27 cellular contexts compared by ENCODE assay signal in the genomic region with DNA sequence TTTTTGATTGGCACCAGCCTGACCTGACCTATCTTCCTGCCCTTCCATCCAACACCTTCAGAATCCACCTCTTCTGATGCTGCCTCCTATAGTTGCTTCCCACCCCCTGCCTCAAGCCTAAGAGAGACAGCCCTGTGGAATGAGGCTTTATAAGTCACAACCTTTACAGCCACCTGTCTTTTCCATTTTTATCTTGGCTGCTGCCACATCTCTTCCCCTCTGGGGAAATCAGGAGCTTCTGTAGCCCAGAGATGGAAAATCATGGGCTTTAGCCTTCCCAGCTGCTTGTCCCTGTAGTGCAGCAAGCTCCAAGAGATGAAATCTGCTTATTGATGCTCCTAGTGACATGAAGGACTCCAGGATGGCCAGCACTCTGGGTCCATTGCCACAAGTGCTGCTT.
"Had no signal": no experiment of that assay in that cellular context is flagged by ENCODE, and none has a peak within 500 bp of the region (broad histone marks: within the 10 kb centered on the region; RNA-seq: fewer than 3 reads in every experiment).

No MANE protein-coding gene starts in this region.

- DNase-seq: activated CD4-positive, alpha-beta T cell treated with anti-CD3 and anti-CD28 coated beads for 48 hours; activated CD4-positive, alpha-beta T cell treated with anti-CD3 and anti-CD28 coated beads, Interleukin-2, amount 50 U/mL, for 4 hours; activated CD4-positive, CD25-positive, alpha-beta regulatory T cell treated with anti-CD3 and anti-CD28 coated beads, Interleukin-2, amount 50 U/mL, for 72 hours; activated CD8-positive, alpha-beta T cell treated with anti-CD3 and anti-CD28 coated beads, Interleukin-2, amount 10 ng/mL, durations not matched to agents 7 days and 5 days; activated effector memory CD4-positive, alpha-beta T cell treated with anti-CD3 and anti-CD28 coated beads, Interleukin-2, amount 50 U/mL, for 16 hours; activated naive CD4-positive, alpha-beta T cell treated with Interleukin-2 at 50 U/mL for 16 hours; activated naive CD8-positive, alpha-beta T cell treated with anti-CD3 and anti-CD28 coated beads, Interleukin-2, amount 50 U/mL, for 24 hours; activated T-cell treated with anti-CD3 and anti-CD28 coated beads, Interleukin-2, amount 50 U/mL, for 24 hours; amniotic stem cell; Kasumi-1; KBM-7; NCI-H1048; NCI-H146; NCI-H187 treated with DMSO at 0.1 percent for 48 hours; NCI-H2081 treated with DMSO at 0.1 percent for 48 hours; NCI-H345; NCI-H510A; NCI-H526 treated with DMSO at 0.1 percent for 48 hours; NCI-H82; SIG-M5; T-helper 17 cell; T-helper 9 cell had no signal

- H3K27me3 Mint-ChIP-seq: activated naive CD8-positive, alpha-beta T cell treated with anti-CD3 and anti-CD28 coated beads, Interleukin-2, amount 50 U/mL, for 24 hours; activated T-cell treated with anti-CD3 and anti-CD28 coated beads, Interleukin-2, amount 50 U/mL, for 24 hours; brain; T-helper 17 cell had no signal

- H3K4me1 Mint-ChIP-seq: activated naive CD8-positive, alpha-beta T cell treated with anti-CD3 and anti-CD28 coated beads, Interleukin-2, amount 50 U/mL, for 24 hours; WTC11 had no signal

- H3K4me3 Mint-ChIP-seq: activated CD8-positive, alpha-beta T cell treated with anti-CD3 and anti-CD28 coated beads, Interleukin-2, amount 10 ng/mL, durations not matched to agents 7 days and 5 days; activated naive CD8-positive, alpha-beta T cell treated with anti-CD3 and anti-CD28 coated beads, Interleukin-2, amount 50 U/mL, for 24 hours; activated T-cell treated with anti-CD3 and anti-CD28 coated beads, Interleukin-2, amount 50 U/mL, for 24 hours; activated T-helper 1 cell treated with anti-CD3 and anti-CD28 coated beads, Interleukin-12 subunit alpha, Interleukin-12 subunit beta, Interleukin-2, Interleukin-4 antibody, amounts not matched to agents 30 ng/mL and 10 ng/mL and 1 ng/mL, durations not matched to agents 14 hours and 24 hours and 36 hours; brain; T-helper 17 cell; WTC11 had no signal

- H3K9me3 Mint-ChIP-seq: activated naive CD4-positive, alpha-beta T cell treated with anti-CD3 and anti-CD28 coated beads, Interleukin-2, amount 50 U/mL, for 72 hours; activated naive CD8-positive, alpha-beta T cell treated with anti-CD3 and anti-CD28 coated beads, Interleukin-2, amount 50 U/mL, for 24 hours; activated T-cell treated with anti-CD3 and anti-CD28 coated beads, Interleukin-2, amount 50 U/mL, for 24 hours; activated T-helper 1 cell treated with anti-CD3 and anti-CD28 coated beads, Interleukin-12 subunit alpha, Interleukin-12 subunit beta, Interleukin-2, Interleukin-4 antibody, amounts not matched to agents 30 ng/mL and 10 ng/mL and 1 ng/mL, durations not matched to agents 14 hours and 24 hours and 36 hours; brain; WTC11 had no signal

- ATAC-seq: activated CD8-positive, alpha-beta T cell treated with anti-CD3 and anti-CD28 coated beads, Interleukin-2, amount 10 ng/mL, durations not matched to agents 7 days and 5 days; activated naive CD4-positive, alpha-beta T cell treated with anti-CD3 and anti-CD28 coated beads, Interleukin-2, amount 50 U/mL, for 72 hours; activated naive CD8-positive, alpha-beta T cell treated with anti-CD3 and anti-CD28 coated beads, Interleukin-2, amount 50 U/mL, for 24 hours; T-helper 17 cell; WTC11 had no signal

- FAIRE-seq: astrocyte had no signal

- H3K27ac Mint-ChIP-seq: activated CD8-positive, alpha-beta T cell treated with anti-CD3 and anti-CD28 coated beads, Interleukin-2, amount 10 ng/mL, durations not matched to agents 7 days and 5 days; activated naive CD4-positive, alpha-beta T cell treated with anti-CD3 and anti-CD28 coated beads, Interleukin-2, amount 50 U/mL, for 72 hours; activated naive CD8-positive, alpha-beta T cell treated with anti-CD3 and anti-CD28 coated beads, Interleukin-2, amount 50 U/mL, for 24 hours; activated T-helper 1 cell treated with anti-CD3 and anti-CD28 coated beads, Interleukin-12 subunit alpha, Interleukin-12 subunit beta, Interleukin-2, Interleukin-4 antibody, amounts not matched to agents 30 ng/mL and 10 ng/mL and 1 ng/mL, durations not matched to agents 14 hours and 24 hours and 36 hours; T-helper 17 cell; WTC11 had no signal
